Comparison of ENCODE assay signal across 8 cellular contexts in the genomic region with DNA sequence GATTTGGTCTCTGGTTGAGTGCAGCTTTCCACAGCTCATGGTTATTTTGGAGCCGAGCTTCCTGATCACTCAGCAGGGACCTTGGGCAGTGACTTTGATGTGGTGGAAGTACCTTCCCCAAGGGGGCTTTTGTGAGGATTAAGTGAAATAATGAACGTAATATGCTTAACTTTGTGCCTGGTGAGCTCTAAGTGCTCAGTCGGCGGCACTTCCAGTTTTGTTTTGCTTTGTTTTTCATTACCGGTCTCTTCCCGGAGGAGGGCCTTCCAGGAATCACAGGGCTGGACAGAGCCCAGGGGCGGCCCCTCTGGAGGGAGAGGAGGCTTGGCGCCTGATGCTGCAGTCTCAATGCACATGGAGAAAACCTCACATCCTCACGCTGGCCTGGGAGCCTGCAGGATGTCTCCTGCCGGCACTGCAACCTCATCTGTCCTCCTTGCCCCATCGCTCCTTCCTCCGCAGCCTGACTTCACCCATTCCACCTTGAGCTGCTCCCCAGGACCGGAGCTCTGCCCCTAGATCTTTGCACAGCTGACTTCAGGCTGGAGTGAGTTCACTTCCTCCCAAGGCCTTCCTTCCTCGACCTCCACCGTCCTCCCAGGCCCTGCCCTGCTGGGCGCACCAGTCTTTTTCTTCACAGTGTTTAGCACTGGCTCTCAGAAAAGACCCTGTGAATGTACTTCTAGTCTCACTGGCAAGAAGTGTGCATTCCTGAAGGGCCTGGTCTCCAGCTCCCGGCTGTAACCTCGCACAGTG. TPM values are rescaled to one million over a fixed set of nuclear protein-coding genes. Genes with fewer than 3 reads are reported as not detected.
A peak's percentile ranks its signal among the peaks of the same experiment; 100 is the strongest.
DNase-seq lines count a peak whose midpoint lies in the region; ATAC-seq and TF ChIP-seq lines count a peak whose summit lies in the region.

No MANE protein-coding gene starts in this region.

- no peak for ATAC-seq in naive thymus-derived CD4-positive, alpha-beta T cell

- intact Hi-C loops in naive thymus-derived CD4-positive, alpha-beta T cell (cut with micrococcal nuclease): loop anchor here (2.0 kb wide), 2 partner anchors 14 to 22 kb away; no protein-coding TSS in a partner anchor

- H3K9me3 Mint-ChIP-seq in naive thymus-derived CD4-positive, alpha-beta T cell: no peaks in the 10 kb centered on the region

- no peaks in the 10 kb centered on the region for H3K36me3 ChIP-seq in HAP-1 (replicated peaks)
- peaks cover 0 to 7% (median 0%) of the 10 kb centered on the region in 3 experiments for H3K36me3 ChIP-seq in naive thymus-derived CD4-positive, alpha-beta T cell (ENCODE audit: control insufficient read depth in 2 of 3, insufficient read depth in 3 of 3, low read length in 3 of 3)

- CTCF ChIA-PET in naive thymus-derived CD4-positive, alpha-beta T cell (lab: Charles Lee): interaction anchor here (0.8 to 5.5 kb wide), 12 partner anchors 11 to 60 kb away, joined by 3 to 62 read pairs (median 4); partner anchors contain the start of genes C19orf12 and POP4

- POLR2A ChIA-PET in naive thymus-derived CD4-positive, alpha-beta T cell (lab: Charles Lee): interaction anchor here (0.6 to 9.7 kb wide), 15 partner anchors 9 to 298 kb away, joined by 3 to 150 read pairs (median 5); partner anchors contain the start of genes C19orf12, POP4 and URI1

- DNase-seq in HAP-1 (ENCODE audit: low spot score in 2 of 2): peak; percentile 57 to 70
- peak; percentile 79 for DNase-seq in fibroblast of gingiva (ENCODE audit: low read depth)
- DNase-seq in naive thymus-derived CD4-positive, alpha-beta T cell: peak in 1 of 9 donors; percentile 37
- no peak for DNase-seq in SK-N-DZ (ENCODE audit: low spot score)
- no peak for DNase-seq in NCI-H774 (lab: John Stamatoyannopoulos, UW)
- no peak for DNase-seq in NCI-H1105 treated with DMSO at 0.1 percent for 48 hours (lab: John Stamatoyannopoulos, UW)
- DNase-seq in NCI-H1436 (lab: John Stamatoyannopoulos, UW): no peak

- H3K4me1 Mint-ChIP-seq in naive thymus-derived CD4-positive, alpha-beta T cell: peaks cover 39 to 81% (median 72%) of the 10 kb centered on the region in 7 donors

- no peaks in the 10 kb centered on the region for H3K27me3 Mint-ChIP-seq in naive thymus-derived CD4-positive, alpha-beta T cell

- peak overlapping the region; percentile 94 for H3K27ac ChIP-seq in naive thymus-derived CD4-positive, alpha-beta T cell (ENCODE audit: low read depth, low read length)

- H3K4me3 ChIP-seq in HAP-1 (peak overlapping the region; percentile 71), WI38 (ENCODE audit: low read depth, low read length) (peak overlapping the region; percentile 82)
- peak overlapping the region; percentile 62 for H3K4me3 ChIP-seq in naive thymus-derived CD4-positive, alpha-beta T cell (ENCODE audit: low read length)

- peak overlapping the region; percentile 88 to 100 (median 97) for H3K27ac Mint-ChIP-seq in naive thymus-derived CD4-positive, alpha-beta T cell

- H3K36me3 Mint-ChIP-seq in naive thymus-derived CD4-positive, alpha-beta T cell: peaks cover 0 to 42% (median 7%) of the 10 kb centered on the region in 5 donors

- no peak for TF ChIP-seq CTCF in WI38 (IDR thresholded peaks at IDR 0.05; ENCODE audit: low read depth, low read length)

- no peaks in the 10 kb centered on the region for H3K27me3 ChIP-seq in HAP-1 (ENCODE audit: low read depth)
- H3K27me3 ChIP-seq in naive thymus-derived CD4-positive, alpha-beta T cell (ENCODE audit: control insufficient read depth in 2 of 2, insufficient read depth in 2 of 2, low read length in 2 of 2): no peaks in the 10 kb centered on the region

- peak overlapping the region; percentile 89 to 98 (median 93) for H3K4me3 Mint-ChIP-seq in naive thymus-derived CD4-positive, alpha-beta T cell

- no peaks in the 10 kb centered on the region for H3K9me3 ChIP-seq in HAP-1
- no peaks in the 10 kb centered on the region for H3K9me3 ChIP-seq in naive thymus-derived CD4-positive, alpha-beta T cell (ENCODE audit: control insufficient read depth in 2 of 3, low read length in 3 of 3)

- H3K4me1 ChIP-seq in HAP-1: peaks cover 6% of the 10 kb centered on the region
- peaks cover 47 to 55% of the 10 kb centered on the region in 2 donors for H3K4me1 ChIP-seq in naive thymus-derived CD4-positive, alpha-beta T cell (ENCODE audit: control insufficient read depth in 2 of 2, insufficient read depth in 2 of 2, low read length in 2 of 2)

- in situ Hi-C loops in HAP-1 (cut with MboI; ENCODE audit: low sequenced_read_pairs): no loop called here

RNA-seq across cellular contexts. Expression of gene PLEKHF1, which starts 1.6 kb away (rescaled TPM):
- total RNA-seq in naive thymus-derived CD4-positive, alpha-beta T cell: 10 to 100 TPM; 11.1 to 47.2 (median 17.5) TPM
- polyA plus RNA-seq in naive thymus-derived CD4-positive, alpha-beta T cell: 10 to 100 TPM; 11.5 to 37.6 TPM
- polyA plus RNA-seq in SK-N-DZ (2014; cell fraction: cytosol; rRNA removed): 3.3 and 4.2 TPM in 2 replicates
- 2.6 and 3.7 TPM in 2 replicates for polyA plus RNA-seq in SK-N-DZ (2014; cell fraction: nucleus; rRNA removed)

RNA-seq across cellular contexts. Expression of gene C19orf12, which starts 48.2 kb away (rescaled TPM):
- 10 to 100 TPM; 19.8 to 51.5 (median 24.6) TPM for total RNA-seq in naive thymus-derived CD4-positive, alpha-beta T cell
- polyA plus RNA-seq in naive thymus-derived CD4-positive, alpha-beta T cell: 10 to 100 TPM; 17.6 to 23.3 TPM
- polyA plus RNA-seq in SK-N-DZ (2014; cell fraction: cytosol; rRNA removed): 41.4 and 47.5 TPM in 2 replicates
- 30.3 and 31.3 TPM in 2 replicates for polyA plus RNA-seq in SK-N-DZ (2014; cell fraction: nucleus; rRNA removed)

Comparison
In these comparisons a context has a peak if more than half of its experiments do, and no peak if none do; other contexts are left out.
1. DNase-seq: peak in HAP-1 (2 of 2) and fibroblast of gingiva (single experiment); none in SK-N-DZ (single experiment), NCI-H774 (single experiment), NCI-H1105 treated with DMSO at 0.1 percent for 48 hours (single experiment) and NCI-H1436 (single experiment).
2. Peak in every context shown above with its lines, with median percentiles within 50 percentile points of each other: H3K4me3 ChIP-seq.